Comparison of ENCODE assay signal across 24 cellular contexts in the genomic region with DNA sequence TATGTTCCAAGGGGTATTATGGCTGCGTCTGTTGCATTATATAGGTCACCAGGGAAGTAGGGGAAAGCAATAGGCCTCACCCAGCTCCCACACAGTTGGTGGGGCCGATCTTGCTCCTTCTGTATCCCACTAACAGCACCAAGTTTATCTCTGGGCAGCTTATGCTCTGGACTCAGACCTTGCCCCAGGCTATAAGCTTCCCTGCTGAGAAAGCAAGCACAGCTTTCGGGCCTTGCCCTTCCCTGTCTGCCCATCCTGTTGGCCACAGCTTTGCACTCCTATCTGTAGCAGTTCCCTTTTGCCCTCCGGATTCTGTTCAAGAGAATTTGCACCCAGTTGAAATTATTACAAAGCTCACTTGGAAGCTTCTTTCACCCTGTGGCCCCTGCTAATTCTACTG.
"Had no signal": no experiment of that assay in that cellular context is flagged by ENCODE, and none has a peak within 500 bp of the region (broad histone marks: within the 10 kb centered on the region; RNA-seq: fewer than 3 reads in every experiment).

No MANE protein-coding gene starts in this region.

- H3K27me3 ChIP-seq: SJCRH30 had no signal

- H3K4me1 Mint-ChIP-seq: activated CD4-positive, alpha-beta T cell treated with anti-CD3 and anti-CD28 coated beads, Interleukin-2, amount 10 ng/mL, durations not matched to agents 7 days and 5 days; activated naive CD8-positive, alpha-beta T cell treated with anti-CD3 and anti-CD28 coated beads, Interleukin-2, amount 50 U/mL, for 24 hours; brain had no signal

- H3K4me3 ChIP-seq: K562, SJCRH30 had no signal

- H3K9me3 ChIP-seq: SK-N-SH had no signal

- H3K36me3 Mint-ChIP-seq: brain had no signal

- H3K36me3 ChIP-seq: SJCRH30 had no signal

- H3K27ac Mint-ChIP-seq: activated CD4-positive, alpha-beta memory T cell treated with anti-CD3 and anti-CD28 coated beads for 36 hours; activated CD4-positive, alpha-beta T cell treated with anti-CD3 and anti-CD28 coated beads, Interleukin-2, amount 10 ng/mL, durations not matched to agents 7 days and 5 days; activated naive CD4-positive, alpha-beta T cell treated with anti-CD3 and anti-CD28 coated beads, Interleukin-2, amount 50 U/mL, for 72 hours; activated naive CD8-positive, alpha-beta T cell treated with anti-CD3 and anti-CD28 coated beads, Interleukin-2, amount 50 U/mL, for 24 hours; brain had no signal

- DNase-seq: activated CD4-positive, alpha-beta memory T cell treated with anti-CD3 and anti-CD28 coated beads for 36 hours; activated CD4-positive, alpha-beta T cell treated with anti-CD3 and anti-CD28 coated beads, Interleukin-2, amount 10 ng/mL, durations not matched to agents 7 days and 5 days; activated CD4-positive, CD25-positive, alpha-beta regulatory T cell; activated CD8-positive, alpha-beta memory T cell treated with anti-CD3 and anti-CD28 coated beads for 24 hours; activated effector memory CD4-positive, alpha-beta T cell treated with anti-CD3 and anti-CD28 coated beads, Interleukin-2, amount 50 U/mL, for 16 hours; activated naive CD4-positive, alpha-beta T cell treated with Interleukin-2 at 50 U/mL for 16 hours; activated naive CD8-positive, alpha-beta T cell treated with anti-CD3 and anti-CD28 coated beads, Interleukin-2, amount 50 U/mL, for 24 hours; activated T-cell treated with anti-CD3 and anti-CD28 coated beads, Interleukin-2, amount 50 U/mL, for 4 hours; amygdala; cerebellar nuclear complex; Karpas-422; NCI-H1092; NCI-H187; NCI-H2081; NCI-H446 treated with DMSO at 0.1 percent for 48 hours; NCI-H524 treated with DMSO at 0.1 percent for 48 hours; Right ventricle myocardium superior; SK-N-SH; T-helper 1 cell had no signal

- H3K27ac ChIP-seq: SJCRH30, VCaP had no signal

- H3K4me3 Mint-ChIP-seq: activated CD4-positive, alpha-beta memory T cell treated with anti-CD3 and anti-CD28 coated beads for 36 hours; activated CD4-positive, alpha-beta T cell treated with anti-CD3 and anti-CD28 coated beads, Interleukin-2, amount 10 ng/mL, durations not matched to agents 7 days and 5 days; activated naive CD8-positive, alpha-beta T cell treated with anti-CD3 and anti-CD28 coated beads, Interleukin-2, amount 50 U/mL, for 24 hours; activated T-cell treated with anti-CD3 and anti-CD28 coated beads, Interleukin-2, amount 50 U/mL, for 4 hours; brain had no signal

- H3K4me1 ChIP-seq: SJCRH30 had no signal
